21 cellular contexts compared by ENCODE assay signal in the genomic region with DNA sequence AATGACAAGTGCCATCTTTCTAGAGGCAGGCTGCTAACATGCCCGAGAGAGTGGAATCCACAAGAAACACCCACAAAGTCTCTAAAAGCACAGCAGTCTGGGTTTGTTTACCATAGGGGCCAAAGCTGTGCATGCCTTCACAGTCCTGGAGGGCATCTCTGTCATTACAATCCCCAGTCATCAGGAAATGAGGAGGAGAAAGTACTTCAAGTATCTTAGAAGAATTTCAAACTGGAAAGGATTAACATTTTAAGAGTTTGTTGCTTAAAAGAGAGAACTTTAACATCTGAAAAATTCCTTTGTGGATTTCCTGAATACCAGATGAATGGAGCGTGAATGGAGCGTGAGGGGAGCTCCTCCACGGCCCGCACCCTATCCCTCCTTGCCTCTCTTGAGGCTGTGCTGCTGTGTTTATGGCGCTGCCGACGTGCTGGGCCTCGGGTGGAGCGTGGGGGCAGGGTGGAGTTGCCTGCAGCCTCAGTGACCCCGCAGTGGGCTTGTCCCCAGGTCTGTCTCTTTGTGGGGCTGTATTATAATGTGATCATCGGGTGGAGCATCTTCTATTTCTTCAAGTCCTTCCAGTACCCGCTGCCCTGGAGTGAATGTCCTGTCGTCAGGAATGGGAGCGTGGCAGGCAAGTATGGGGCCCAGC. TPM values are rescaled to one million over a fixed set of nuclear protein-coding genes. Genes with fewer than 3 reads are reported as not detected.
DNase-seq lines count a peak whose midpoint lies in the region; ATAC-seq and TF ChIP-seq lines count a peak whose summit lies in the region.
"Had no signal": no experiment of that assay in that cellular context is flagged by ENCODE, and none has a peak within 500 bp of the region (broad histone marks: within the 10 kb centered on the region; RNA-seq: fewer than 3 reads in every experiment).

No MANE protein-coding gene starts in this region.

- no peak overlapping the region for H3K4me3 ChIP-seq in adipocyte (ENCODE audit: low read length)
- no peak overlapping the region for H3K4me3 ChIP-seq in mesendoderm (ENCODE audit: low read length)
- no peak overlapping the region for H3K4me3 ChIP-seq in ascending aorta
- H3K4me3 ChIP-seq: coronary artery, lung had no signal

- no peaks in the 10 kb centered on the region for H3K4me1 ChIP-seq in adipocyte (ENCODE audit: control insufficient read depth, insufficient read depth, low read length)
- peaks cover 4% of the 10 kb centered on the region for H3K4me1 ChIP-seq in mesendoderm (ENCODE audit: control insufficient read depth, low read depth, low read length)
- no peaks in the 10 kb centered on the region for H3K4me1 ChIP-seq in ascending aorta

- no peak overlapping the region for H2BK120ac ChIP-seq in mesendoderm (ENCODE audit: low read depth, low read length)

- H3K4me2 ChIP-seq in mesendoderm (ENCODE audit: low read length) = no peak overlapping the region

- DNase-seq in ELF-1 (ENCODE audit: low read depth, low spot score) (peak; percentile 34), adipocyte (ENCODE audit: low read depth) (peak; percentile 70), mesendoderm (peak; percentile 74), ascending aorta (ENCODE audit: low spot score in 2 of 2) (no peak)
- DNase-seq in stimulated activated naive CD8-positive, alpha-beta T cell treated with anti-CD3 and anti-CD28 coated beads, Interleukin-15, amount 100 ng/mL, for 72 hours = no peak
- DNase-seq: activated CD4-positive, alpha-beta T cell treated with anti-CD3 and anti-CD28 coated beads for 4 hours; activated CD8-positive, alpha-beta memory T cell treated with anti-CD3 and anti-CD28 coated beads, Interleukin-2, amount 10 ng/mL, durations not matched to agents 7 days and 5 days; activated naive CD8-positive, alpha-beta T cell treated with anti-CD3 and anti-CD28 coated beads, Interleukin-2, amount 10 ng/mL, durations not matched to agents 7 days and 5 days; NCI-H187 treated with DMSO at 0.1 percent for 48 hours; NCI-H226; NCI-H82; PC-3; SHP77; stimulated activated CD4-positive, alpha-beta T cell treated with anti-CD3 and anti-CD28 coated beads, Interleukin-1b, Interleukin-23, amount 100 ng/mL, for 48 hours; stimulated activated naive B cell treated with anti-CD40 and anti-IgM and Interleukin-4, amounts not matched to agents 10 μg/mL and 1 μg/mL and 100 μg/mL, for 72 hours had no signal

- H2AK5ac ChIP-seq in mesendoderm (ENCODE audit: low read length) = no peak overlapping the region

- no peak for ATAC-seq in GM19324 (IDR thresholded peaks at IDR 0.05; ENCODE audit: low FRiP score, unreplicated experiment)
- ATAC-seq in HG03139 (IDR thresholded peaks at IDR 0.05; ENCODE audit: unreplicated experiment) = no peak
- no peak for ATAC-seq in stimulated activated naive CD8-positive, alpha-beta T cell treated with anti-CD3 and anti-CD28 coated beads, Interleukin-15, amount 100 ng/mL, for 72 hours
- ATAC-seq: activated CD8-positive, alpha-beta memory T cell treated with anti-CD3 and anti-CD28 coated beads, Interleukin-2, amount 10 ng/mL, durations not matched to agents 7 days and 5 days; activated T-helper 17 cell treated with anti-CD3 and anti-CD28 coated beads, Interleukin-2, amount 50 U/mL, for 72 hours; PC-3; stimulated activated naive B cell treated with anti-CD40 and anti-IgM and Interleukin-4, amounts not matched to agents 10 μg/mL and 1 μg/mL and 100 μg/mL, for 72 hours had no signal

- intact Hi-C loops in ascending aorta (cut with DNase I) = no loop called here

- H2BK5ac ChIP-seq in mesendoderm (ENCODE audit: low read length) = no peak overlapping the region

- no peak overlapping the region for H3K27ac Mint-ChIP-seq in stimulated activated naive CD8-positive, alpha-beta T cell treated with anti-CD3 and anti-CD28 coated beads, Interleukin-15, amount 100 ng/mL, for 72 hours
- H3K27ac Mint-ChIP-seq: activated CD8-positive, alpha-beta memory T cell treated with anti-CD3 and anti-CD28 coated beads, Interleukin-2, amount 10 ng/mL, durations not matched to agents 7 days and 5 days; activated naive CD8-positive, alpha-beta T cell treated with anti-CD3 and anti-CD28 coated beads, Interleukin-2, amount 10 ng/mL, durations not matched to agents 7 days and 5 days; activated T-helper 17 cell treated with anti-CD3 and anti-CD28 coated beads, Interleukin-2, amount 50 U/mL, for 72 hours; stimulated activated naive B cell treated with anti-CD40 and anti-IgM and Interleukin-4, amounts not matched to agents 10 μg/mL and 1 μg/mL and 100 μg/mL, for 72 hours had no signal

- peak overlapping the region; percentile 51 for H3K56ac ChIP-seq in mesendoderm (ENCODE audit: low read length)

- H3K27me3 ChIP-seq in adipocyte (replicated peaks; ENCODE audit: control insufficient read depth, insufficient read depth, low read length) = no peaks in the 10 kb centered on the region
- H3K27me3 ChIP-seq in mesendoderm (ENCODE audit: insufficient read depth, low read length, poor library complexity) = no peaks in the 10 kb centered on the region
- H3K27me3 ChIP-seq in ascending aorta = no peaks in the 10 kb centered on the region

- no peak overlapping the region for H3K27ac ChIP-seq in mesendoderm (ENCODE audit: low read depth, low read length)
- no peak overlapping the region for H3K27ac ChIP-seq in ascending aorta
- H3K27ac ChIP-seq: C4-2B, coronary artery had no signal

- H3K9ac ChIP-seq in adipocyte (ENCODE audit: low read length) (no peak overlapping the region), mesendoderm (ENCODE audit: low read length) (no peak overlapping the region)

- no peak for TF ChIP-seq CTCF in ascending aorta (IDR thresholded peaks at IDR 0.05)

- no peak overlapping the region for H3K18ac ChIP-seq in mesendoderm (ENCODE audit: low read length)

- H4K5ac ChIP-seq in mesendoderm (ENCODE audit: low read length) = no peak overlapping the region

- H3K9me3 Mint-ChIP-seq in stimulated activated naive CD8-positive, alpha-beta T cell treated with anti-CD3 and anti-CD28 coated beads, Interleukin-15, amount 100 ng/mL, for 72 hours = no peaks in the 10 kb centered on the region
- H3K9me3 Mint-ChIP-seq: activated naive CD8-positive, alpha-beta T cell treated with anti-CD3 and anti-CD28 coated beads, Interleukin-2, amount 10 ng/mL, durations not matched to agents 7 days and 5 days; activated T-helper 17 cell treated with anti-CD3 and anti-CD28 coated beads, Interleukin-2, amount 50 U/mL, for 72 hours; stimulated activated naive B cell treated with anti-CD40 and anti-IgM and Interleukin-4, amounts not matched to agents 10 μg/mL and 1 μg/mL and 100 μg/mL, for 72 hours had no signal

- H4K8ac ChIP-seq in mesendoderm (ENCODE audit: low read depth, low read length) = no peak overlapping the region

- H3K23ac ChIP-seq in mesendoderm (ENCODE audit: low read length) = no peak overlapping the region

- H2BK15ac ChIP-seq in mesendoderm (replicated peaks; ENCODE audit: low read depth) = no peak overlapping the region

- H3K79me2 ChIP-seq in mesendoderm (ENCODE audit: control insufficient read depth, insufficient read depth, low read length) = no peaks in the 10 kb centered on the region

- H3K36me3 ChIP-seq in adipocyte (ENCODE audit: control insufficient read depth, insufficient read depth, low read length, severe bottlenecking) = no peaks in the 10 kb centered on the region
- no peaks in the 10 kb centered on the region for H3K36me3 ChIP-seq in mesendoderm (ENCODE audit: control insufficient read depth, insufficient read depth, low read length)
- no peaks in the 10 kb centered on the region for H3K36me3 ChIP-seq in ascending aorta

- H3K4me1 Mint-ChIP-seq in stimulated activated naive CD8-positive, alpha-beta T cell treated with anti-CD3 and anti-CD28 coated beads, Interleukin-15, amount 100 ng/mL, for 72 hours = no peaks in the 10 kb centered on the region
- H3K4me1 Mint-ChIP-seq: activated CD8-positive, alpha-beta memory T cell treated with anti-CD3 and anti-CD28 coated beads, Interleukin-2, amount 10 ng/mL, durations not matched to agents 7 days and 5 days; activated naive CD8-positive, alpha-beta T cell treated with anti-CD3 and anti-CD28 coated beads, Interleukin-2, amount 10 ng/mL, durations not matched to agents 7 days and 5 days; activated T-helper 17 cell treated with anti-CD3 and anti-CD28 coated beads, Interleukin-2, amount 50 U/mL, for 72 hours; stimulated activated naive B cell treated with anti-CD40 and anti-IgM and Interleukin-4, amounts not matched to agents 10 μg/mL and 1 μg/mL and 100 μg/mL, for 72 hours had no signal

- H3K9me3 ChIP-seq in adipocyte (ENCODE audit: control insufficient read depth, low read length) = peaks cover 2% of the 10 kb centered on the region
- no peaks in the 10 kb centered on the region for H3K9me3 ChIP-seq in ascending aorta

- H3K27me3 Mint-ChIP-seq in stimulated activated naive CD8-positive, alpha-beta T cell treated with anti-CD3 and anti-CD28 coated beads, Interleukin-15, amount 100 ng/mL, for 72 hours = peaks cover 6% of the 10 kb centered on the region
- H3K27me3 Mint-ChIP-seq: activated naive CD8-positive, alpha-beta T cell treated with anti-CD3 and anti-CD28 coated beads, Interleukin-2, amount 10 ng/mL, durations not matched to agents 7 days and 5 days had no signal

- no CpG with 5 or more reads among the region's 15 CpGs for WGBS in mesendoderm (ENCODE audit: extremely low coverage, insufficient coverage, low lambda C conversion rate)

- H3K4ac ChIP-seq in mesendoderm (ENCODE audit: low read depth, low read length) = no peak overlapping the region

- H3K79me1 ChIP-seq in mesendoderm (ENCODE audit: low read length) = no peaks in the 10 kb centered on the region

- H3K4me3 Mint-ChIP-seq in stimulated activated naive CD8-positive, alpha-beta T cell treated with anti-CD3 and anti-CD28 coated beads, Interleukin-15, amount 100 ng/mL, for 72 hours = no peak overlapping the region
- H3K4me3 Mint-ChIP-seq: activated CD8-positive, alpha-beta memory T cell treated with anti-CD3 and anti-CD28 coated beads, Interleukin-2, amount 10 ng/mL, durations not matched to agents 7 days and 5 days; activated naive CD8-positive, alpha-beta T cell treated with anti-CD3 and anti-CD28 coated beads, Interleukin-2, amount 10 ng/mL, durations not matched to agents 7 days and 5 days; activated T-helper 17 cell treated with anti-CD3 and anti-CD28 coated beads, Interleukin-2, amount 50 U/mL, for 72 hours; stimulated activated naive B cell treated with anti-CD40 and anti-IgM and Interleukin-4, amounts not matched to agents 10 μg/mL and 1 μg/mL and 100 μg/mL, for 72 hours had no signal

RNA-seq across cellular contexts. Expression of a gene that starts 23.3 kb away (rescaled TPM):
- polyA plus RNA-seq in mesendoderm (2013, experiment 1 of 2) = 1.6 TPM
- 1.6 TPM for polyA plus RNA-seq in mesendoderm (2013, experiment 2 of 2)
- total RNA-seq in ascending aorta = 0.11 TPM
- total RNA-seq: activated CD8-positive, alpha-beta memory T cell treated with anti-CD3 and anti-CD28 coated beads, Interleukin-2, amount 10 ng/mL, durations not matched to agents 7 days and 5 days; activated naive CD8-positive, alpha-beta T cell treated with anti-CD3 and anti-CD28 coated beads, Interleukin-2, amount 10 ng/mL, durations not matched to agents 7 days and 5 days; activated T-helper 17 cell treated with anti-CD3 and anti-CD28 coated beads, Interleukin-2, amount 50 U/mL, for 72 hours; PC-3 had no signal

RNA-seq across cellular contexts. Expression of a gene that starts 36.5 kb away (rescaled TPM):
- polyA plus RNA-seq in mesendoderm (2013, experiment 1 of 2) = 6.3 TPM
- polyA plus RNA-seq in mesendoderm (2013, experiment 2 of 2) = 6.0 TPM
- 8.4 TPM for total RNA-seq in ascending aorta

Comparison
In these comparisons a context has a peak if more than half of its experiments do, and no peak if none do; other contexts are left out.
1. DNase-seq: peak in ELF-1 (single experiment), adipocyte (single experiment) and mesendoderm (single experiment); none in ascending aorta (0 of 2) and stimulated activated naive CD8-positive, alpha-beta T cell treated with anti-CD3 and anti-CD28 coated beads, Interleukin-15, amount 100 ng/mL, for 72 hours (0 of 2).